In the genomic region with DNA sequence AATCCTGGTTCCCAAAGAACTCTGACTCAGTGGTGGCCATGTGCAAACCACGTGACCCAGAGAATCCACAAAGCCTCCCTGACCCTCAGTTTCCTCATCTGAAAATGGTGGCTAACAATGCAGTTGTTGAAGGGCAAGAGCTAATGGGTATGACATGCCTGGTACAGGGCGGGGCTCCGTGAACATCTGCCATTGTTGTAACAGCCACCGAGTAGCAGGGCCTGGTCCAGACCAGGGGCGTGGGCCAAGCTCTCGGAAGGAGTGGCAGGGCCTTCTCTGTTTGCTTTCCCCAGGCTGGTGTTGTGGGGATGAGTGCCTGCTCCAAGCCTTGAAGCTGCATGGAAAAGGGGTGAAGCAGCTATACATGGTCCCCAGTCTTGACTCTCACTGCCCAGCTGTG, we compare ENCODE assay signal across 16 cellular contexts. TPM values are rescaled to one million over a fixed set of nuclear protein-coding genes. Genes with fewer than 3 reads are reported as not detected.
A peak's percentile ranks its signal among the peaks of the same experiment; 100 is the strongest.
DNase-seq lines count a peak whose midpoint lies in the region; ATAC-seq and TF ChIP-seq lines count a peak whose summit lies in the region.
"Had no signal": no experiment of that assay in that cellular context is flagged by ENCODE, and none has a peak within 500 bp of the region (broad histone marks: within the 10 kb centered on the region; RNA-seq: fewer than 3 reads in every experiment).

No MANE protein-coding gene starts in this region.

- H3K27me3 Mint-ChIP-seq in T-helper 2 cell treated with Interferon-gamma antibody and Interleukin-4, amounts not matched to agents 5 μg/mL and 100 μg/mL, for 36 hours (ENCODE audit: low read depth) = no peaks in the 10 kb centered on the region
- H3K27me3 Mint-ChIP-seq in activated T-helper 1 cell treated with anti-CD3 and anti-CD28 coated beads, Interleukin-12 subunit alpha, Interleukin-12 subunit beta, Interleukin-2, Interleukin-4 antibody, amounts not matched to agents 30 ng/mL and 10 ng/mL and 1 ng/mL, durations not matched to agents 14 hours and 24 hours and 36 hours (ENCODE audit: insufficient read depth) = no peaks in the 10 kb centered on the region
- no peaks in the 10 kb centered on the region for H3K27me3 Mint-ChIP-seq in natural killer cell (ENCODE audit: low read depth in 2 of 2)
- H3K27me3 Mint-ChIP-seq: stimulated activated naive B cell treated with anti-CD40 and anti-IgM and Interleukin-4, amounts not matched to agents 10 μg/mL and 1 μg/mL and 100 μg/mL, for 72 hours had no signal

- H3K36me3 ChIP-seq in HEK293 (ENCODE audit: control insufficient read depth in 2 of 2, insufficient read depth in 1 of 2, low read length in 2 of 2) = no peaks in the 10 kb centered on the region
- H3K36me3 ChIP-seq: transverse colon had no signal

- no peak overlapping the region for H3K4me3 ChIP-seq in HEK293 (ENCODE audit: low read depth, low read length)
- H3K4me3 ChIP-seq: transverse colon had no signal

- ATAC-seq in natural killer cell (no peak), GM18861 (IDR thresholded peaks at IDR 0.05; ENCODE audit: unreplicated experiment) (no peak)
- ATAC-seq: activated naive CD4-positive, alpha-beta T cell treated with anti-CD3 and anti-CD28 coated beads, Interleukin-2, amount 50 U/mL, for 72 hours; stimulated activated naive B cell treated with anti-CD40 and anti-IgM and Interleukin-4, amounts not matched to agents 10 μg/mL and 1 μg/mL and 100 μg/mL, for 72 hours; WTC11 had no signal

- H3K27ac ChIP-seq in HEK293 (ENCODE audit: extremely low read depth, low read depth, low read length) = no peak overlapping the region
- H3K27ac ChIP-seq: C4-2B, transverse colon had no signal

- peaks cover 2% of the 10 kb centered on the region for H3K4me1 ChIP-seq in HEK293 (ENCODE audit: control insufficient read depth, insufficient read depth, low read length)

- peaks cover 54% of the 10 kb centered on the region for H3K36me3 Mint-ChIP-seq in T-helper 2 cell treated with Interferon-gamma antibody and Interleukin-4, amounts not matched to agents 5 μg/mL and 100 μg/mL, for 36 hours (ENCODE audit: low read depth)
- peaks cover 34% of the 10 kb centered on the region for H3K36me3 Mint-ChIP-seq in activated T-helper 1 cell treated with anti-CD3 and anti-CD28 coated beads, Interleukin-12 subunit alpha, Interleukin-12 subunit beta, Interleukin-2, Interleukin-4 antibody, amounts not matched to agents 30 ng/mL and 10 ng/mL and 1 ng/mL, durations not matched to agents 14 hours and 24 hours and 36 hours (ENCODE audit: low read depth)
- no peaks in the 10 kb centered on the region for H3K36me3 Mint-ChIP-seq in natural killer cell
- H3K36me3 Mint-ChIP-seq: WTC11 had no signal

- intact Hi-C loops in activated T-helper 1 cell treated with anti-CD3 and anti-CD28 coated beads, Interleukin-12 subunit alpha, Interleukin-12 subunit beta, Interleukin-2, Interleukin-4 antibody, amounts not matched to agents 30 ng/mL and 10 ng/mL and 1 ng/mL, durations not matched to agents 14 hours and 24 hours and 36 hours (cut with micrococcal nuclease) = no loop called here
- intact Hi-C loops in natural killer cell (cut with micrococcal nuclease) = no loop called here

- no peaks in the 10 kb centered on the region for H3K9me3 ChIP-seq in HEK293 (ENCODE audit: control insufficient read depth, insufficient read depth, low read depth, low read length)
- H3K9me3 ChIP-seq: transverse colon had no signal

- POLR2A ChIA-PET in HEK293 (lab: Yijun Ruan, JAX) = interaction anchor here (1.1 kb wide), 1 partner anchor 755 kb away, joined by 4 read pairs; the partner anchor contains the start of gene MANF

- CTCF ChIA-PET in HEK293 (lab: Yijun Ruan, JAX) = interaction anchor here (1.1 to 1.5 kb wide), 4 partner anchors 23 to 742 kb away, joined by 3 to 7 read pairs (median 4); no protein-coding TSS in a partner anchor

- H3K9me3 Mint-ChIP-seq in T-helper 2 cell treated with Interferon-gamma antibody and Interleukin-4, amounts not matched to agents 5 μg/mL and 100 μg/mL, for 36 hours = no peaks in the 10 kb centered on the region
- H3K9me3 Mint-ChIP-seq in activated T-helper 1 cell treated with anti-CD3 and anti-CD28 coated beads, Interleukin-12 subunit alpha, Interleukin-12 subunit beta, Interleukin-2, Interleukin-4 antibody, amounts not matched to agents 30 ng/mL and 10 ng/mL and 1 ng/mL, durations not matched to agents 14 hours and 24 hours and 36 hours = no peaks in the 10 kb centered on the region
- no peaks in the 10 kb centered on the region for H3K9me3 Mint-ChIP-seq in natural killer cell
- H3K9me3 Mint-ChIP-seq: activated naive CD4-positive, alpha-beta T cell treated with anti-CD3 and anti-CD28 coated beads, Interleukin-2, amount 50 U/mL, for 72 hours; stimulated activated naive B cell treated with anti-CD40 and anti-IgM and Interleukin-4, amounts not matched to agents 10 μg/mL and 1 μg/mL and 100 μg/mL, for 72 hours; WTC11 had no signal

- DNase-seq in T-helper 2 cell treated with Interferon-gamma antibody and Interleukin-4, amounts not matched to agents 5 μg/mL and 100 μg/mL, for 36 hours (ENCODE audit: low spot score) = no peak
- no peak for DNase-seq in T-helper 2 cell
- no peak for DNase-seq in activated T-helper 1 cell treated with anti-CD3 and anti-CD28 coated beads, Interleukin-12 subunit alpha, Interleukin-12 subunit beta, Interleukin-2, Interleukin-4 antibody, amounts not matched to agents 30 ng/mL and 10 ng/mL and 1 ng/mL, durations not matched to agents 14 hours and 24 hours and 36 hours (ENCODE audit: low spot score)
- DNase-seq in natural killer cell = no peak
- no peak for DNase-seq in medulla oblongata (ENCODE audit: extremely low spot score)
- no peak for DNase-seq in ureter (ENCODE audit: low spot score)
- DNase-seq: effector memory CD4-positive, alpha-beta T cell; NCI-H2107; posterior cingulate gyrus; stimulated activated naive B cell treated with anti-CD40 and anti-IgM and Interleukin-4, amounts not matched to agents 10 μg/mL and 1 μg/mL and 100 μg/mL, for 72 hours; transverse colon had no signal

- peak overlapping the region; percentile 61 for H3K4me3 Mint-ChIP-seq in T-helper 2 cell treated with Interferon-gamma antibody and Interleukin-4, amounts not matched to agents 5 μg/mL and 100 μg/mL, for 36 hours
- no peak overlapping the region for H3K4me3 Mint-ChIP-seq in activated T-helper 1 cell treated with anti-CD3 and anti-CD28 coated beads, Interleukin-12 subunit alpha, Interleukin-12 subunit beta, Interleukin-2, Interleukin-4 antibody, amounts not matched to agents 30 ng/mL and 10 ng/mL and 1 ng/mL, durations not matched to agents 14 hours and 24 hours and 36 hours
- peak overlapping the region; percentile 52 for H3K4me3 Mint-ChIP-seq in natural killer cell
- H3K4me3 Mint-ChIP-seq: stimulated activated naive B cell treated with anti-CD40 and anti-IgM and Interleukin-4, amounts not matched to agents 10 μg/mL and 1 μg/mL and 100 μg/mL, for 72 hours; WTC11 had no signal

- peaks cover 78% of the 10 kb centered on the region for H3K4me1 Mint-ChIP-seq in T-helper 2 cell treated with Interferon-gamma antibody and Interleukin-4, amounts not matched to agents 5 μg/mL and 100 μg/mL, for 36 hours (ENCODE audit: low read depth)
- peaks cover 90% of the 10 kb centered on the region for H3K4me1 Mint-ChIP-seq in activated T-helper 1 cell treated with anti-CD3 and anti-CD28 coated beads, Interleukin-12 subunit alpha, Interleukin-12 subunit beta, Interleukin-2, Interleukin-4 antibody, amounts not matched to agents 30 ng/mL and 10 ng/mL and 1 ng/mL, durations not matched to agents 14 hours and 24 hours and 36 hours (ENCODE audit: low read depth)
- H3K4me1 Mint-ChIP-seq in natural killer cell = peaks cover 74 to 94% of the 10 kb centered on the region in 2 donors

- peak overlapping the region; percentile 57 for H3K27ac Mint-ChIP-seq in T-helper 2 cell treated with Interferon-gamma antibody and Interleukin-4, amounts not matched to agents 5 μg/mL and 100 μg/mL, for 36 hours
- peak overlapping the region; percentile 87 for H3K27ac Mint-ChIP-seq in activated T-helper 1 cell treated with anti-CD3 and anti-CD28 coated beads, Interleukin-12 subunit alpha, Interleukin-12 subunit beta, Interleukin-2, Interleukin-4 antibody, amounts not matched to agents 30 ng/mL and 10 ng/mL and 1 ng/mL, durations not matched to agents 14 hours and 24 hours and 36 hours
- peak overlapping the region; percentile 87 to 88 for H3K27ac Mint-ChIP-seq in natural killer cell
- H3K27ac Mint-ChIP-seq: stimulated activated naive B cell treated with anti-CD40 and anti-IgM and Interleukin-4, amounts not matched to agents 10 μg/mL and 1 μg/mL and 100 μg/mL, for 72 hours; WTC11 had no signal

- TF ChIP-seq CTCF in HEK293 (tag by site-specific recombination; IDR thresholded peaks at IDR 0.05) = no peak
- TF ChIP-seq CTCF in natural killer cell (IDR thresholded peaks at IDR 0.05) = no peak

TF ChIP-seq in HEK293, 187 proteins besides CTCF, POLR2A, EP300 and RAD21 (continues in another document):
- peak; percentile 34 for TF ChIP-seq KLF1 (tag by site-specific recombination; IDR thresholded peaks at IDR 0.05)
- TF ChIP-seq ZFP69B (tag by site-specific recombination; IDR thresholded peaks at IDR 0.05) = no peak
- TF ChIP-seq ZNF704 (tag by site-specific recombination; IDR thresholded peaks at IDR 0.05) = no peak

RNA-seq across cellular contexts. Expression of gene MAPKAPK3, which starts 13.4 kb away (rescaled TPM):
- total RNA-seq in activated T-helper 1 cell treated with anti-CD3 and anti-CD28 coated beads, Interleukin-12 subunit alpha, Interleukin-12 subunit beta, Interleukin-2, Interleukin-4 antibody, amounts not matched to agents 30 ng/mL and 10 ng/mL and 1 ng/mL, durations not matched to agents 14 hours and 24 hours and 36 hours = 191 and 201 TPM in 2 replicates
- total RNA-seq in natural killer cell (10 to 100 TPM; 48.0 to 57.7 (median 49.3) TPM), ureter (34.8 TPM)

RNA-seq across cellular contexts. Expression of gene CISH, which starts 18.8 kb away (rescaled TPM):
- 334 and 341 TPM in 2 replicates for total RNA-seq in activated T-helper 1 cell treated with anti-CD3 and anti-CD28 coated beads, Interleukin-12 subunit alpha, Interleukin-12 subunit beta, Interleukin-2, Interleukin-4 antibody, amounts not matched to agents 30 ng/mL and 10 ng/mL and 1 ng/mL, durations not matched to agents 14 hours and 24 hours and 36 hours
- 10 to 100 TPM in 2 of 3 donors, 1 to 10 TPM in 1; 2.4 to 23.6 (median 11.3) TPM for total RNA-seq in natural killer cell
- total RNA-seq in ureter = 15.0 TPM

RNA-seq across cellular contexts. Expression of gene DOCK3, which starts 44.3 kb away (rescaled TPM):
- 1.5 and 1.6 TPM in 2 replicates for total RNA-seq in activated T-helper 1 cell treated with anti-CD3 and anti-CD28 coated beads, Interleukin-12 subunit alpha, Interleukin-12 subunit beta, Interleukin-2, Interleukin-4 antibody, amounts not matched to agents 30 ng/mL and 10 ng/mL and 1 ng/mL, durations not matched to agents 14 hours and 24 hours and 36 hours
- total RNA-seq in natural killer cell (1 to 10 TPM; 1.4 to 2.4 (median 1.7) TPM), ureter (6.0 TPM)

Comparison
In these comparisons a context has a peak if more than half of its experiments do, and no peak if none do; other contexts are left out.
1. RNA of gene CISH, which starts 18.8 kb away (total RNA-seq): 334 to 341 TPM in activated T-helper 1 cell treated with anti-CD3 and anti-CD28 coated beads, Interleukin-12 subunit alpha, Interleukin-12 subunit beta, Interleukin-2, Interleukin-4 antibody, amounts not matched to agents 30 ng/mL and 10 ng/mL and 1 ng/mL, durations not matched to agents 14 hours and 24 hours and 36 hours; 15.0 TPM in ureter (single experiment) and 2.4 to 23.6 TPM in natural killer cell; every median in the first group is over 10 times any median in the second.
2. Peak in every context shown above with its lines, with median percentiles within 50 percentile points of each other: H3K27ac Mint-ChIP-seq.